Comparison of ENCODE assay signal across 9 cellular contexts in the genomic region with DNA sequence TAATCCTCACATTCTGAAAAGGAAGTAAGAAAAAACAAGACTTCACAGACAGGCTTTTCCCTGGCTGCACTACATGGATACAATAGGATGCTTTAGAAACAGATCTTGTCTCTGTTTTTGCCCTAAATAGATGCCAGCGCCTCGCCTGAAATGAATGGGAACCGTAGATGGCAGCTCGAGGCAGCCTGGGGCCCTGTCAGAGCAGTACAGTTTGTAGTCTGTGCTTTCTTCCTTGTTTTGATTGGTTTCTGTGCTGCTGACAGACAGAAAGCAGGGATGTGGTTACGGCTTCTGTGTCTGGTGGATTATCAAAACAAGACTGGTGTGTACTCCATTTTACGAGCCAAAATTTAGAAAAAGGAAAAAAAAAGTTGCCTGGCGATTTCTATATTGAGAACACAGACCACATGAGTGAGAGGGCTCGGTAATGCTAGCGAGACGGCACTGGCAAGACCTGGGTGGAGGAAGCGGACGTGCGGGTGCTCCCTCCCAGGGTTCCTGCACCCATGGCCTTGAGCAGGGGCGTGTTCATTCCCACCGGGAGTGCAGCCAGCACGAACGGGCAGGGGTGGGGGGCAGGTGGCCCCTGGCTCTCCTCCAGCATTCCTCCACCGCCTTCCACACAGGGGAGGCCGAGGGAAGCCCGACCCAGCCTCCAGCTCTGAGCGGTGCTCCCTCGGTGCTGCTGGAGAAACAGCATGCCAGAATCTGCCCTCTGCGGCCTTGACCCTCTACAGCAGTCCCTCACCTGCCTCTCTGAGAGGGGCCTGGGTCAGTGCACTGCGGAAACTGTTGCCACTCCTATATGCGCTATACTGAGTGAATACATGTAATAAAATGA. TPM values are rescaled to one million over a fixed set of nuclear protein-coding genes. Genes with fewer than 3 reads are reported as not detected.
A peak's percentile ranks its signal among the peaks of the same experiment; 100 is the strongest.
DNase-seq lines count a peak whose midpoint lies in the region; ATAC-seq and TF ChIP-seq lines count a peak whose summit lies in the region.
"Had no signal": no experiment of that assay in that cellular context is flagged by ENCODE, and none has a peak within 500 bp of the region (broad histone marks: within the 10 kb centered on the region; RNA-seq: fewer than 3 reads in every experiment).

No MANE protein-coding gene starts in this region.

- no peaks in the 10 kb centered on the region for H3K36me3 ChIP-seq in gastrocnemius medialis

- DNase-seq in NCI-H2227 (lab: John Stamatoyannopoulos, UW; ENCODE audit: unreplicated experiment): peak; percentile 5
- no peak for DNase-seq in NCI-H2227 treated with DMSO at 0.1 percent for 48 hours (lab: John Stamatoyannopoulos, UW)
- DNase-seq in T-helper 1 cell: peak; percentile 35 to 86 (median 65)
- peak; percentile 78 for DNase-seq in astrocyte of the cerebellum (ENCODE audit: low read depth)
- peak; percentile 73 to 94 for DNase-seq in hippocampal formation (lab: John Stamatoyannopoulos, UW)
- no peak for DNase-seq in gastrocnemius medialis
- no peak for DNase-seq in RPMI8226

- in situ Hi-C loops in astrocyte of the cerebellum (cut with HindIII; ENCODE audit: low sequenced_read_pairs): no loop called here
- in situ Hi-C loops in gastrocnemius medialis (cut with MboI; ENCODE audit: low sequenced_read_pairs in 4 of 4): no loop called here

- no peaks in the 10 kb centered on the region for H3K9me3 ChIP-seq in gastrocnemius medialis

- H3K4me3 ChIP-seq in astrocyte of the cerebellum (ENCODE audit: low read depth, low read length): peak overlapping the region; percentile 36
- peak overlapping the region; percentile 30 to 49 (median 40) for H3K4me3 ChIP-seq in gastrocnemius medialis

- peak overlapping the region; percentile 49 to 78 (median 70) for H3K27ac ChIP-seq in gastrocnemius medialis
- H3K27ac ChIP-seq: 22Rv1 had no signal

- TF ChIP-seq CTCF in astrocyte of the cerebellum (IDR thresholded peaks at IDR 0.05; ENCODE audit: low read depth, low read length, missing control alignments): no peak
- no peak for TF ChIP-seq CTCF in gastrocnemius medialis (IDR thresholded peaks at IDR 0.05 in 4 of 5, conservative IDR thresholded peaks at IDR 0.05 in 1 of 5)

- peak; percentile 37 for ATAC-seq in HG03097 (IDR thresholded peaks at IDR 0.05; ENCODE audit: low FRiP score, unreplicated experiment)
- ATAC-seq in gastrocnemius medialis: peak; percentile 47 to 57

- intact Hi-C loops in gastrocnemius medialis (cut with DNase I; ENCODE audit: low total_unique reads): no loop called here

- no peaks in the 10 kb centered on the region for H3K27me3 ChIP-seq in gastrocnemius medialis

- H3K4me1 ChIP-seq in gastrocnemius medialis: peaks cover 5 to 24% of the 10 kb centered on the region in 2 donors

- no peak for TF ChIP-seq POLR2A in gastrocnemius medialis (IDR thresholded peaks at IDR 0.05)

RNA-seq across cellular contexts. Expression of a gene that starts 37.5 kb away (rescaled TPM):
- 1 to 10 TPM; 1.0 to 2.1 (median 1.5) TPM for total RNA-seq in gastrocnemius medialis

Comparison
In these comparisons a context has a peak if more than half of its experiments do, and no peak if none do; other contexts are left out.
1. DNase-seq: peak in NCI-H2227 (single experiment), T-helper 1 cell (5 of 5), astrocyte of the cerebellum (single experiment) and hippocampal formation (2 of 2); none in NCI-H2227 treated with DMSO at 0.1 percent for 48 hours (single experiment), gastrocnemius medialis (0 of 2) and RPMI8226 (single experiment).